9 cellular contexts compared by ENCODE assay signal in genomic region chr5:172871561-172871960, GRCh38. TPM values are rescaled to one million over a fixed set of nuclear protein-coding genes. Genes with fewer than 3 reads are reported as not detected.
DNase-seq lines count a peak whose midpoint lies in the region; ATAC-seq and TF ChIP-seq lines count a peak whose summit lies in the region.
"Had no signal": no experiment of that assay in that cellular context is flagged by ENCODE, and none has a peak within 500 bp of the region (broad histone marks: within the 10 kb centered on the region; RNA-seq: fewer than 3 reads in every experiment).

No MANE protein-coding gene starts in this region.

- H3K27me3 ChIP-seq in duodenal mucosa (ENCODE audit: control insufficient read depth in 1 of 2, insufficient read depth in 2 of 2, low read length in 2 of 2) (no peaks in the 10 kb centered on the region), muscle layer of colon (ENCODE audit: control insufficient read depth in 1 of 2, insufficient read depth in 2 of 2, low read length in 2 of 2) (no peaks in the 10 kb centered on the region), thoracic aorta (replicated peaks; ENCODE audit: insufficient read depth) (no peaks in the 10 kb centered on the region), MG63 (no peaks in the 10 kb centered on the region)

- no peak for DNase-seq in RWPE1 (ENCODE audit: low spot score)
- DNase-seq in thoracic aorta (ENCODE audit: low spot score) = no peak
- no peak for DNase-seq in MG63
- DNase-seq in NCI-H2196 (lab: John Stamatoyannopoulos, UW; ENCODE audit: unreplicated experiment) = no peak
- DNase-seq in SIG-M5 treated with dmso at 0.1 percent for 504 hours (lab: John Stamatoyannopoulos, UW; ENCODE audit: unreplicated experiment) = no peak
- DNase-seq: activated CD4-positive, alpha-beta T cell treated with anti-CD3 and anti-CD28 coated beads for 48 hours; NCI-H2081 treated with DMSO at 0.1 percent for 48 hours had no signal

- H3K9ac ChIP-seq in duodenal mucosa (ENCODE audit: low read depth in 1 of 2, low read length in 2 of 2) (no peak overlapping the region), muscle layer of colon (ENCODE audit: low read length) (peak overlapping the region; percentile 39)

- CTCF ChIA-PET in RWPE1 (lab: Yijun Ruan, JAX) = no interaction called here

- H3K36me3 ChIP-seq in duodenal mucosa (ENCODE audit: control insufficient read depth in 1 of 2, insufficient read depth in 2 of 2, low read length in 2 of 2) (peaks cover 0 to 10% of the 10 kb centered on the region in 2 donors), muscle layer of colon (ENCODE audit: insufficient read depth, low read length) (no peaks in the 10 kb centered on the region), thoracic aorta (no peaks in the 10 kb centered on the region), MG63 (peaks cover 31% of the 10 kb centered on the region)

- TF ChIP-seq CTCF in RWPE1 (conservative IDR thresholded peaks at IDR 0.05; ENCODE audit: low read depth) (no peak), thoracic aorta (IDR thresholded peaks at IDR 0.05) (no peak)

- H3K27ac ChIP-seq in RWPE1 = peak overlapping the region; percentile 98
- peak overlapping the region; percentile 10 for H3K27ac ChIP-seq in duodenal mucosa (ENCODE audit: low read depth, low read length)
- H3K27ac ChIP-seq in muscle layer of colon (ENCODE audit: low read depth, low read length) = peak overlapping the region; percentile 97
- peak overlapping the region; percentile 95 to 99 for H3K27ac ChIP-seq in thoracic aorta

- POLR2A ChIA-PET in RWPE1 (lab: Yijun Ruan, JAX; ENCODE audit: low non-redundant PET) = no interaction called here

- H3K4me1 ChIP-seq in duodenal mucosa (ENCODE audit: control insufficient read depth in 1 of 2, insufficient read depth in 2 of 2, low read length in 2 of 2) (peaks cover 19 to 30% of the 10 kb centered on the region in 2 donors), muscle layer of colon (ENCODE audit: insufficient read depth, low read length) (peaks cover 83% of the 10 kb centered on the region), thoracic aorta (ENCODE audit: control insufficient read depth in 1 of 2, low read depth in 2 of 2) (peaks cover 69 to 93% of the 10 kb centered on the region in 2 donors)

- no peak for ATAC-seq in thoracic aorta (ENCODE audit: insufficient number of reproducible peaks, low FRiP score, low read depth)

- H3K9me3 ChIP-seq in duodenal mucosa (ENCODE audit: control insufficient read depth in 1 of 2, low read length in 2 of 2) = no peaks in the 10 kb centered on the region
- H3K9me3 ChIP-seq in muscle layer of colon (ENCODE audit: low read length) = no peaks in the 10 kb centered on the region
- no peaks in the 10 kb centered on the region for H3K9me3 ChIP-seq in thoracic aorta
- no peaks in the 10 kb centered on the region for H3K9me3 ChIP-seq in MG63

- no peak overlapping the region for H3K4me3 ChIP-seq in duodenal mucosa (ENCODE audit: low read depth in 1 of 2, low read length in 2 of 2)
- H3K4me3 ChIP-seq in muscle layer of colon (ENCODE audit: low read depth in 1 of 2, low read length in 2 of 2) = no peak overlapping the region
- no peak overlapping the region for H3K4me3 ChIP-seq in thoracic aorta
- H3K4me3 ChIP-seq in MG63 = no peak overlapping the region

RNA-seq across cellular contexts. Expression of gene ERGIC1, which starts 37.5 kb away (rescaled TPM):
- 100 to 1,000 TPM; 141 to 230 TPM for total RNA-seq in thoracic aorta
- 65.6 and 98.8 TPM in 2 replicates for total RNA-seq in MG63 (2014; rRNA removed; shearing (Covaris generic); ENCODE audit: low replicate concordance)

Comparison
In these comparisons a context has a peak if more than half of its experiments do, and no peak if none do; other contexts are left out.
1. H3K27ac ChIP-seq: peak in every context shown above with its lines; median percentile 98 in RWPE1; 97 in muscle layer of colon; 97 in thoracic aorta; 10 in duodenal mucosa.